In genomic region chr9:127915801-127916664, GRCh38 we compare ENCODE assay signal across 1 cellular context.
TF ChIP-seq lines count a peak whose summit lies in the region.

No MANE protein-coding gene starts in this region.

TF ChIP-seq in HepG2, 621 proteins besides CTCF, POLR2A, EP300 and RAD21 (continued from another document):
- TF ChIP-seq ZNF333 (CRISPR knock-in tag; IDR thresholded peaks at IDR 0.05; ENCODE audit: borderline replicate concordance) (0 out of 2 replicates have a peak, but pooled peaks have one; percentile 90), FOXJ3 (CRISPR knock-in tag; IDR thresholded peaks at IDR 0.05; ENCODE audit: borderline replicate concordance) (0 out of 2 replicates have a peak, but pooled peaks have one; percentile 13), ZNF598 (CRISPR knock-in tag; IDR thresholded peaks at IDR 0.05; ENCODE audit: borderline replicate concordance) (peak; percentile 57; the same call in 1 of the 2 replicates), PPARG (CRISPR knock-in tag; conservative IDR thresholded peaks at IDR 0.05) (no peak), SAP130 (CRISPR knock-in tag; IDR thresholded peaks at IDR 0.05; ENCODE audit: low read depth) (peak; percentile 14; the same call in 1 of the 2 replicates), THAP11 (CRISPR knock-in tag; IDR thresholded peaks at IDR 0.05) (no peak), MLLT10 (CRISPR knock-in tag; IDR thresholded peaks at IDR 0.05) (no peak), TARDBP (CRISPR knock-in tag; IDR thresholded peaks at IDR 0.05) (no peak), ZNF180 (CRISPR knock-in tag; IDR thresholded peaks at IDR 0.05; ENCODE audit: borderline replicate concordance, low read depth) (no peak), ZNF441 (CRISPR knock-in tag; IDR thresholded peaks at IDR 0.05; ENCODE audit: borderline replicate concordance) (no peak), ZBTB3 (CRISPR knock-in tag; IDR thresholded peaks at IDR 0.05; ENCODE audit: borderline replicate concordance, low read depth) (no peak), SRSF4 (IDR thresholded peaks at IDR 0.05; ENCODE audit: low read depth, low read length, poor library complexity, severe bottlenecking) (no peak), HDAC2 (CRISPR knock-in tag; IDR thresholded peaks at IDR 0.05) (no peak), ZNF331 (CRISPR knock-in tag; IDR thresholded peaks at IDR 0.05) (no peak), TBX2 (CRISPR knock-in tag; IDR thresholded peaks at IDR 0.05; ENCODE audit: borderline replicate concordance) (0 out of 2 replicates have a peak, but pooled peaks have one; percentile 19), ZNF34 (CRISPR knock-in tag; IDR thresholded peaks at IDR 0.05; ENCODE audit: borderline replicate concordance) (no peak), ZNF292 (CRISPR knock-in tag; IDR thresholded peaks at IDR 0.05; ENCODE audit: borderline replicate concordance, low read depth) (no peak), HOXD1 (CRISPR knock-in tag; IDR thresholded peaks at IDR 0.05) (no peak), ZNF468 (CRISPR knock-in tag; IDR thresholded peaks at IDR 0.05) (no peak), KLF9 (CRISPR knock-in tag; IDR thresholded peaks at IDR 0.05; ENCODE audit: low read depth) (no peak), PAF1 (CRISPR knock-in tag; IDR thresholded peaks at IDR 0.05) (no peak), ZNF567 (CRISPR knock-in tag; IDR thresholded peaks at IDR 0.05; ENCODE audit: borderline replicate concordance) (no peak), HHEX (CRISPR knock-in tag; IDR thresholded peaks at IDR 0.05) (no peak), LCORL (IDR thresholded peaks at IDR 0.05) (no peak), LCORL (CRISPR knock-in tag; IDR thresholded peaks at IDR 0.05) (no peak), ZNF263 (CRISPR knock-in tag; IDR thresholded peaks at IDR 0.05) (peak; percentile 23; the same call in 1 of the 2 replicates), KDM4B (CRISPR knock-in tag; IDR thresholded peaks at IDR 0.05) (no peak), ZNF772 (CRISPR knock-in tag; IDR thresholded peaks at IDR 0.05) (no peak), SOX6 (IDR thresholded peaks at IDR 0.05) (no peak), SOX6 (CRISPR knock-in tag; IDR thresholded peaks at IDR 0.05) (peak; percentile 56), ZFAT (CRISPR knock-in tag; conservative IDR thresholded peaks at IDR 0.05) (no peak), CENPBD1 (CRISPR knock-in tag; IDR thresholded peaks at IDR 0.05; ENCODE audit: borderline replicate concordance, low read depth) (no peak), NCOA5 (CRISPR knock-in tag; IDR thresholded peaks at IDR 0.05) (no peak), ZNF670 (CRISPR knock-in tag; IDR thresholded peaks at IDR 0.05; ENCODE audit: borderline replicate concordance) (no peak), ATF2 (CRISPR knock-in tag; IDR thresholded peaks at IDR 0.05) (no peak), HNRNPL (IDR thresholded peaks at IDR 0.05; ENCODE audit: low read depth, low read length) (no peak), ZNF776 (CRISPR knock-in tag; IDR thresholded peaks at IDR 0.05) (peak; percentile 66; the same call in 1 of the 2 replicates), ZBTB37 (CRISPR knock-in tag; IDR thresholded peaks at IDR 0.05) (no peak)
- TF ChIP-seq, protein P1, sequence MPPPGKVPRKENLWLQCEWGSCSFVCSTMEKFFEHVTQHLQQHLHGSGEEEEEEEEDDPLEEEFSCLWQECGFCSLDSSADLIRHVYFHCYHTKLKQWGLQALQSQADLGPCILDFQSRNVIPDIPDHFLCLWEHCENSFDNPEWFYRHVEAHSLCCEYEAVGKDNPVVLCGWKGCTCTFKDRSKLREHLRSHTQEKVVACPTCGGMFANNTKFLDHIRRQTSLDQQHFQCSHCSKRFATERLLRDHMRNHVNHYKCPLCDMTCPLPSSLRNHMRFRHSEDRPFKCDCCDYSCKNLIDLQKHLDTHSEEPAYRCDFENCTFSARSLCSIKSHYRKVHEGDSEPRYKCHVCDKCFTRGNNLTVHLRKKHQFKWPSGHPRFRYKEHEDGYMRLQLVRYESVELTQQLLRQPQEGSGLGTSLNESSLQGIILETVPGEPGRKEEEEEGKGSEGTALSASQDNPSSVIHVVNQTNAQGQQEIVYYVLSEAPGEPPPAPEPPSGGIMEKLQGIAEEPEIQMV (CRISPR knock-in tag; IDR thresholded peaks at IDR 0.05; ENCODE audit: low read depth): no peak
- TF ChIP-seq, protein P2, sequence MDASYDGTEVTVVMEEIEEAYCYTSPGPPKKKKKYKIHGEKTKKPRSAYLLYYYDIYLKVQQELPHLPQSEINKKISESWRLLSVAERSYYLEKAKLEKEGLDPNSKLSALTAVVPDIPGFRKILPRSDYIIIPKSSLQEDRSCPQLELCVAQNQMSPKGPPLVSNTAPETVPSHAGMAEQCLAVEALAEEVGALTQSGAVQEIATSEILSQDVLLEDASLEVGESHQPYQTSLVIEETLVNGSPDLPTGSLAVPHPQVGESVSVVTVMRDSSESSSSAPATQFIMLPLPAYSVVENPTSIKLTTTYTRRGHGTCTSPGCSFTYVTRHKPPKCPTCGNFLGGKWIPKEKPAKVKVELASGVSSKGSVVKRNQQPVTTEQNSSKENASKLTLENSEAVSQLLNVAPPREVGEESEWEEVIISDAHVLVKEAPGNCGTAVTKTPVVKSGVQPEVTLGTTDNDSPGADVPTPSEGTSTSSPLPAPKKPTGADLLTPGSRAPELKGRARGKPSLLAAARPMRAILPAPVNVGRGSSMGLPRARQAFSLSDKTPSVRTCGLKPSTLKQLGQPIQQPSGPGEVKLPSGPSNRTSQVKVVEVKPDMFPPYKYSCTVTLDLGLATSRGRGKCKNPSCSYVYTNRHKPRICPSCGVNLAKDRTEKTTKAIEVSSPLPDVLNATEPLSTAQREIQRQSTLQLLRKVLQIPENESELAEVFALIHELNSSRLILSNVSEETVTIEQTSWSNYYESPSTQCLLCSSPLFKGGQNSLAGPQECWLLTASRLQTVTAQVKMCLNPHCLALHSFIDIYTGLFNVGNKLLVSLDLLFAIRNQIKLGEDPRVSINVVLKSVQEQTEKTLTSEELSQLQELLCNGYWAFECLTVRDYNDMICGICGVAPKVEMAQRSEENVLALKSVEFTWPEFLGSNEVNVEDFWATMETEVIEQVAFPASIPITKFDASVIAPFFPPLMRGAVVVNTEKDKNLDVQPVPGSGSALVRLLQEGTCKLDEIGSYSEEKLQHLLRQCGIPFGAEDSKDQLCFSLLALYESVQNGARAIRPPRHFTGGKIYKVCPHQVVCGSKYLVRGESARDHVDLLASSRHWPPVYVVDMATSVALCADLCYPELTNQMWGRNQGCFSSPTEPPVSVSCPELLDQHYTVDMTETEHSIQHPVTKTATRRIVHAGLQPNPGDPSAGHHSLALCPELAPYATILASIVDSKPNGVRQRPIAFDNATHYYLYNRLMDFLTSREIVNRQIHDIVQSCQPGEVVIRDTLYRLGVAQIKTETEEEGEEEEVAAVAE (CRISPR knock-in tag; IDR thresholded peaks at IDR 0.05; ENCODE audit: borderline replicate concordance): no peak
- TF ChIP-seq, protein P3, sequence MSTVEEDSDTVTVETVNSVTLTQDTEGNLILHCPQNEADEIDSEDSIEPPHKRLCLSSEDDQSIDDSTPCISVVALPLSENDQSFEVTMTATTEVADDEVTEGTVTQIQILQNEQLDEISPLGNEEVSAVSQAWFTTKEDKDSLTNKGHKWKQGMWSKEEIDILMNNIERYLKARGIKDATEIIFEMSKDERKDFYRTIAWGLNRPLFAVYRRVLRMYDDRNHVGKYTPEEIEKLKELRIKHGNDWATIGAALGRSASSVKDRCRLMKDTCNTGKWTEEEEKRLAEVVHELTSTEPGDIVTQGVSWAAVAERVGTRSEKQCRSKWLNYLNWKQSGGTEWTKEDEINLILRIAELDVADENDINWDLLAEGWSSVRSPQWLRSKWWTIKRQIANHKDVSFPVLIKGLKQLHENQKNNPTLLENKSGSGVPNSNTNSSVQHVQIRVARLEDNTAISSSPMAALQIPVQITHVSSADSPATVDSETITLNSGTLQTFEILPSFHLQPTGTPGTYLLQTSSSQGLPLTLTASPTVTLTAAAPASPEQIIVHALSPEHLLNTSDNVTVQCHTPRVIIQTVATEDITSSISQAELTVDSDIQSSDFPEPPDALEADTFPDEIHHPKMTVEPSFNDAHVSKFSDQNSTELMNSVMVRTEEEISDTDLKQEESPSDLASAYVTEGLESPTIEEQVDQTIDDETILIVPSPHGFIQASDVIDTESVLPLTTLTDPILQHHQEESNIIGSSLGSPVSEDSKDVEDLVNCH (CRISPR knock-in tag; IDR thresholded peaks at IDR 0.05): no peak
- TF ChIP-seq, protein P4, sequence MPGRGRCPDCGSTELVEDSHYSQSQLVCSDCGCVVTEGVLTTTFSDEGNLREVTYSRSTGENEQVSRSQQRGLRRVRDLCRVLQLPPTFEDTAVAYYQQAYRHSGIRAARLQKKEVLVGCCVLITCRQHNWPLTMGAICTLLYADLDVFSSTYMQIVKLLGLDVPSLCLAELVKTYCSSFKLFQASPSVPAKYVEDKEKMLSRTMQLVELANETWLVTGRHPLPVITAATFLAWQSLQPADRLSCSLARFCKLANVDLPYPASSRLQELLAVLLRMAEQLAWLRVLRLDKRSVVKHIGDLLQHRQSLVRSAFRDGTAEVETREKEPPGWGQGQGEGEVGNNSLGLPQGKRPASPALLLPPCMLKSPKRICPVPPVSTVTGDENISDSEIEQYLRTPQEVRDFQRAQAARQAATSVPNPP (CRISPR knock-in tag; IDR thresholded peaks at IDR 0.05): no peak
- TF ChIP-seq, protein P5, sequence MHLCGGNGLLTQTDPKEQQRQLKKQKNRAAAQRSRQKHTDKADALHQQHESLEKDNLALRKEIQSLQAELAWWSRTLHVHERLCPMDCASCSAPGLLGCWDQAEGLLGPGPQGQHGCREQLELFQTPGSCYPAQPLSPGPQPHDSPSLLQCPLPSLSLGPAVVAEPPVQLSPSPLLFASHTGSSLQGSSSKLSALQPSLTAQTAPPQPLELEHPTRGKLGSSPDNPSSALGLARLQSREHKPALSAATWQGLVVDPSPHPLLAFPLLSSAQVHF (CRISPR knock-in tag; IDR thresholded peaks at IDR 0.05): no peak
